Comparison of ENCODE assay signal across 19 cellular contexts in the genomic region with DNA sequence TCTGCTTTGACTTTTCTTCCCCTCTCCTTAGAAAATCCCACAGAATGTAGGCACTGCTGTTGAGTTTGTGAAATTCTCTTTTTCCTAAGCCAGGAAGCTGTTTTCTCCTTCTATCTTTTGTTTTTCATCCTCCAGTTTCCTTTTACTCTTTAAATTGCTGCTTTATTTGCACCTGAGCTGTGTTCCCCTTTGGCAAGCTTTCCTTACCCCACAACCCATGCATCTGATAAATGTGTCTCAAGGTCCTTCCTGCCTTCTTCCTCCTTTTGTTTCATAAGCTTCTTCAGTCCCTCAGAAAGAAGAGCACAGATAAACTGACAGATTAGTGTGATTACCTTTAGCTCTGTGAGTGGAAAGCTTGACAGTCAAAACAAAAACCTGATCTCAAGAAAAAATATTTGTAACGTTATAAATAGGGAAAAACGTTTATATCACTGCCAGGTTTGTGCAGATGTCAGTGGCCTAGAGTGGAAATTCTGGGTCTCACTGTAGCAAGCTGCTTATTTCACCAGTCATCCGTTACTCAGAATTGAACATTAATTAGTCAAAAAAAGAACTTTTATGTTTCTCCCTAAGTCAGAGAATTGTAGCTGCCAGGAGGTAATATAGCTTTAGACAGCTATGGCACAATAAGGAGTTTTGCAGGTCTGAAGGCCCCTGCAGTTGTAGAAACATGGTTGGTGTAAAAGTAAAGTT. TPM values are rescaled to one million over a fixed set of nuclear protein-coding genes. Genes with fewer than 3 reads are reported as not detected.
A peak's percentile ranks its signal among the peaks of the same experiment; 100 is the strongest.
DNase-seq lines count a peak whose midpoint lies in the region; ATAC-seq and TF ChIP-seq lines count a peak whose summit lies in the region.
"Had no signal": no experiment of that assay in that cellular context is flagged by ENCODE, and none has a peak within 500 bp of the region (broad histone marks: within the 10 kb centered on the region; RNA-seq: fewer than 3 reads in every experiment).

No MANE protein-coding gene starts in this region.

- H3K4me1 ChIP-seq in thyroid gland: peaks cover 14 to 21% of the 10 kb centered on the region in 2 donors
- H3K4me1 ChIP-seq: esophagus muscularis mucosa, parathyroid adenoma, vagina had no signal

- H3K27ac Mint-ChIP-seq in activated naive CD4-positive, alpha-beta T cell treated with anti-CD3 and anti-CD28 coated beads for 36 hours: peak overlapping the region; percentile 78
- H3K27ac Mint-ChIP-seq in activated T-helper 17 cell treated with anti-CD3 and anti-CD28 coated beads, Interleukin-2, amount 50 U/mL, for 72 hours: peak overlapping the region; percentile 18
- H3K27ac Mint-ChIP-seq: activated naive CD4-positive, alpha-beta T cell treated with anti-CD3 and anti-CD28 coated beads, Interleukin-2, amount 50 U/mL, for 72 hours had no signal

- no peaks in the 10 kb centered on the region for H3K27me3 Mint-ChIP-seq in activated naive CD4-positive, alpha-beta T cell treated with anti-CD3 and anti-CD28 coated beads for 36 hours (ENCODE audit: low read depth)
- peaks cover 8% of the 10 kb centered on the region for H3K27me3 Mint-ChIP-seq in activated T-helper 17 cell treated with anti-CD3 and anti-CD28 coated beads, Interleukin-2, amount 50 U/mL, for 72 hours

- H3K27ac ChIP-seq in thyroid gland: peak overlapping the region in 2 of 3 donors; percentile 5 to 54
- H3K27ac ChIP-seq: esophagus muscularis mucosa, parathyroid adenoma, PC-9, vagina had no signal

- H3K4me3 ChIP-seq in thyroid gland (replicated peaks in 1 of 3): no peak overlapping the region
- H3K4me3 ChIP-seq: esophagus muscularis mucosa, PC-9, vagina had no signal

- no peak overlapping the region for H3K4me3 Mint-ChIP-seq in activated naive CD4-positive, alpha-beta T cell treated with anti-CD3 and anti-CD28 coated beads for 36 hours
- H3K4me3 Mint-ChIP-seq in activated T-helper 17 cell treated with anti-CD3 and anti-CD28 coated beads, Interleukin-2, amount 50 U/mL, for 72 hours: peak overlapping the region; percentile 7

- H3K9me3 ChIP-seq in thyroid gland: no peaks in the 10 kb centered on the region
- H3K9me3 ChIP-seq: vagina had no signal

- H3K36me3 Mint-ChIP-seq in activated naive CD4-positive, alpha-beta T cell treated with anti-CD3 and anti-CD28 coated beads for 36 hours (ENCODE audit: low read depth): no peaks in the 10 kb centered on the region
- no peaks in the 10 kb centered on the region for H3K36me3 Mint-ChIP-seq in activated T-helper 17 cell treated with anti-CD3 and anti-CD28 coated beads, Interleukin-2, amount 50 U/mL, for 72 hours (ENCODE audit: low read depth)
- H3K36me3 Mint-ChIP-seq: activated naive CD4-positive, alpha-beta T cell treated with anti-CD3 and anti-CD28 coated beads, Interleukin-2, amount 50 U/mL, for 72 hours had no signal

- intact Hi-C loops in activated naive CD4-positive, alpha-beta T cell treated with anti-CD3 and anti-CD28 coated beads for 36 hours (cut with micrococcal nuclease): no loop called here
- intact Hi-C loops in thyroid gland (cut with DNase I): no loop called here

- no peak for TF ChIP-seq POLR2A in thyroid gland (IDR thresholded peaks at IDR 0.05)

- H3K4me1 Mint-ChIP-seq in activated naive CD4-positive, alpha-beta T cell treated with anti-CD3 and anti-CD28 coated beads for 36 hours (ENCODE audit: low read depth): peaks cover 8% of the 10 kb centered on the region
- peaks cover 5% of the 10 kb centered on the region for H3K4me1 Mint-ChIP-seq in activated T-helper 17 cell treated with anti-CD3 and anti-CD28 coated beads, Interleukin-2, amount 50 U/mL, for 72 hours

- TF ChIP-seq CTCF in thyroid gland (IDR thresholded peaks at IDR 0.05): no peak

- peak; percentile 64 for ATAC-seq in activated T-helper 17 cell treated with anti-CD3 and anti-CD28 coated beads, Interleukin-2, amount 50 U/mL, for 72 hours (replicated peaks)

- no peaks in the 10 kb centered on the region for H3K36me3 ChIP-seq in thyroid gland
- H3K36me3 ChIP-seq: esophagus muscularis mucosa, vagina had no signal

- WGBS in thyroid gland, 2 donors: 11 to 24% methylated on average over 3 of the region's 3 CpGs

- H3K9me3 Mint-ChIP-seq in activated naive CD4-positive, alpha-beta T cell treated with anti-CD3 and anti-CD28 coated beads for 36 hours: no peaks in the 10 kb centered on the region
- H3K9me3 Mint-ChIP-seq in activated T-helper 17 cell treated with anti-CD3 and anti-CD28 coated beads, Interleukin-2, amount 50 U/mL, for 72 hours: no peaks in the 10 kb centered on the region
- H3K9me3 Mint-ChIP-seq: activated naive CD4-positive, alpha-beta T cell treated with anti-CD3 and anti-CD28 coated beads, Interleukin-2, amount 50 U/mL, for 72 hours had no signal

- no peaks in the 10 kb centered on the region for H3K27me3 ChIP-seq in thyroid gland
- H3K27me3 ChIP-seq: vagina had no signal

- DNase-seq in activated naive CD4-positive, alpha-beta T cell treated with anti-CD3 and anti-CD28 coated beads for 36 hours: no peak
- DNase-seq in activated naive CD4-positive, alpha-beta T cell treated with anti-CD3 and anti-CD28 coated beads, Interleukin-2, amount 50 U/mL, for 16 hours: no peak
- DNase-seq in OCI-M1 (lab: John Stamatoyannopoulos, UW) (peak; percentile 42), thyroid gland (no peak), medulla oblongata (ENCODE audit: extremely low spot score) (no peak), NCI-H2081 (lab: John Stamatoyannopoulos, UW) (no peak), amniotic stem cell (lab: John Stamatoyannopoulos, UW) (no peak)
- DNase-seq: COR-L47; NCI-H1930; NCI-H524; PC-9; stimulated activated CD4-positive, alpha-beta T cell treated with anti-CD3 and anti-CD28 coated beads, Interleukin-2, amount 100 ng/mL, for 24 hours had no signal

- CTCF ChIA-PET in activated naive CD4-positive, alpha-beta T cell treated with anti-CD3 and anti-CD28 coated beads for 36 hours (lab: Charles Lee): interaction anchor here (1.2 to 2.1 kb wide), 3 partner anchors 17 to 241 kb away, joined by 3 to 6 read pairs (median 6); no protein-coding TSS in a partner anchor

RNA-seq across cellular contexts. Expression of a gene that starts 23.6 kb away (rescaled TPM):
- 10 to 100 TPM; 22.2 to 25.5 TPM for total RNA-seq in activated naive CD4-positive, alpha-beta T cell treated with anti-CD3 and anti-CD28 coated beads for 36 hours
- total RNA-seq in activated T-helper 17 cell treated with anti-CD3 and anti-CD28 coated beads, Interleukin-2, amount 50 U/mL, for 72 hours: 10 to 100 TPM; 28.9 to 37.6 TPM
- 10 to 100 TPM in 1 of 4 donors, 1 to 10 TPM in 3; 7.7 to 13.2 (median 8.3) TPM for total RNA-seq in thyroid gland

RNA-seq across cellular contexts. Expression of a gene that starts 26.8 kb away (rescaled TPM):
- total RNA-seq in activated naive CD4-positive, alpha-beta T cell treated with anti-CD3 and anti-CD28 coated beads for 36 hours: not detected
- total RNA-seq in activated T-helper 17 cell treated with anti-CD3 and anti-CD28 coated beads, Interleukin-2, amount 50 U/mL, for 72 hours: under 1 TPM; 0.53 to 0.67 TPM
- under 1 TPM in 1 of 4 donors, not detected in 3; 0.40 TPM for total RNA-seq in thyroid gland
- total RNA-seq: activated naive CD4-positive, alpha-beta T cell treated with anti-CD3 and anti-CD28 coated beads, Interleukin-2, amount 50 U/mL, for 72 hours; dermis microvascular lymphatic vessel endothelial cell; esophagus muscularis mucosa; liver; PC-9; vagina had no signal

RNA-seq across cellular contexts. Expression of a gene that starts 30.7 kb away (rescaled TPM):
- total RNA-seq in activated naive CD4-positive, alpha-beta T cell treated with anti-CD3 and anti-CD28 coated beads for 36 hours: 10 to 100 TPM; 34.2 to 36.1 TPM
- 100 to 1,000 TPM in 1 of 2 donors, 10 to 100 TPM in 1; 55.0 to 119 TPM for total RNA-seq in activated T-helper 17 cell treated with anti-CD3 and anti-CD28 coated beads, Interleukin-2, amount 50 U/mL, for 72 hours
- total RNA-seq in thyroid gland: 1 to 10 TPM; 1.8 to 2.8 (median 2.6) TPM
- total RNA-seq: dermis microvascular lymphatic vessel endothelial cell had no signal

RNA-seq across cellular contexts. Expression of a gene that starts 32.6 kb away (rescaled TPM):
- 10 to 100 TPM; 51.8 to 52.1 TPM for total RNA-seq in activated naive CD4-positive, alpha-beta T cell treated with anti-CD3 and anti-CD28 coated beads for 36 hours
- 10 to 100 TPM; 66.8 to 70.3 TPM for total RNA-seq in activated T-helper 17 cell treated with anti-CD3 and anti-CD28 coated beads, Interleukin-2, amount 50 U/mL, for 72 hours
- total RNA-seq in thyroid gland: 100 to 1,000 TPM in 2 of 4 donors, 10 to 100 TPM in 2; 81.4 to 125 (median 99.0) TPM

RNA-seq across cellular contexts. Expression of a gene that starts 32.7 kb away (rescaled TPM):
- total RNA-seq in activated naive CD4-positive, alpha-beta T cell treated with anti-CD3 and anti-CD28 coated beads for 36 hours: not detected
- not detected for total RNA-seq in activated T-helper 17 cell treated with anti-CD3 and anti-CD28 coated beads, Interleukin-2, amount 50 U/mL, for 72 hours
- not detected for total RNA-seq in thyroid gland
- total RNA-seq: activated naive CD4-positive, alpha-beta T cell treated with anti-CD3 and anti-CD28 coated beads, Interleukin-2, amount 50 U/mL, for 72 hours; dermis microvascular lymphatic vessel endothelial cell; esophagus muscularis mucosa; PC-9; vagina had no signal

Comparison
In these comparisons a context has a peak if more than half of its experiments do, and no peak if none do; other contexts are left out.
1. RNA of a gene that starts 30.7 kb away (total RNA-seq): 55.0 to 119 TPM in activated T-helper 17 cell treated with anti-CD3 and anti-CD28 coated beads, Interleukin-2, amount 50 U/mL, for 72 hours and 34.2 to 36.1 TPM in activated naive CD4-positive, alpha-beta T cell treated with anti-CD3 and anti-CD28 coated beads for 36 hours; 1.8 to 2.8 TPM in thyroid gland; every median in the first group is over 4 times any median in the second.